1 cellular context compared by ENCODE assay signal in the genomic region with DNA sequence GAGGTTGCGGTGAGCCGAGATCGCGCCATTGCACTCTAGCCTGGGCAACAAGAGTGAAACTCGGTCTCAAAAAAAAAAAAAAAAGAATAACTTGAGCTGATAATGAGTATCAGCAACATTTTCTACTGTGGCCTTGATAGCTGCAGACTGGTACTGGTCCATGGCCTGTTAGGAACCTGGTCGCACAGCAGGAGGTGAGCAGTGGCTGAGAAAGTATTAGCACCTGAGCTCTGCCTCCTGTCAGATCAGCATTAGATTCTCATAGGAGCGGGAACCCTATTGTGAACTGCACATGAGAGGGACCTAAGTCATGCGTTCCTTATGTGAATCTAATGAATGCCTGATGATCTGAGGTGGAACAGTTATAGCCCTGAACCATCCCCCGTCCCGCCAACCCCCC.
TF ChIP-seq lines count a peak whose summit lies in the region.

No MANE protein-coding gene starts in this region.

TF ChIP-seq in WTC11, 78 proteins besides CTCF, POLR2A, EP300 and RAD21 (continued from another document):
- TF ChIP-seq ZNF532 (CRISPR knock-in tag; IDR thresholded peaks at IDR 0.05; ENCODE audit: borderline replicate concordance) = no peak
- TF ChIP-seq, protein P1, sequence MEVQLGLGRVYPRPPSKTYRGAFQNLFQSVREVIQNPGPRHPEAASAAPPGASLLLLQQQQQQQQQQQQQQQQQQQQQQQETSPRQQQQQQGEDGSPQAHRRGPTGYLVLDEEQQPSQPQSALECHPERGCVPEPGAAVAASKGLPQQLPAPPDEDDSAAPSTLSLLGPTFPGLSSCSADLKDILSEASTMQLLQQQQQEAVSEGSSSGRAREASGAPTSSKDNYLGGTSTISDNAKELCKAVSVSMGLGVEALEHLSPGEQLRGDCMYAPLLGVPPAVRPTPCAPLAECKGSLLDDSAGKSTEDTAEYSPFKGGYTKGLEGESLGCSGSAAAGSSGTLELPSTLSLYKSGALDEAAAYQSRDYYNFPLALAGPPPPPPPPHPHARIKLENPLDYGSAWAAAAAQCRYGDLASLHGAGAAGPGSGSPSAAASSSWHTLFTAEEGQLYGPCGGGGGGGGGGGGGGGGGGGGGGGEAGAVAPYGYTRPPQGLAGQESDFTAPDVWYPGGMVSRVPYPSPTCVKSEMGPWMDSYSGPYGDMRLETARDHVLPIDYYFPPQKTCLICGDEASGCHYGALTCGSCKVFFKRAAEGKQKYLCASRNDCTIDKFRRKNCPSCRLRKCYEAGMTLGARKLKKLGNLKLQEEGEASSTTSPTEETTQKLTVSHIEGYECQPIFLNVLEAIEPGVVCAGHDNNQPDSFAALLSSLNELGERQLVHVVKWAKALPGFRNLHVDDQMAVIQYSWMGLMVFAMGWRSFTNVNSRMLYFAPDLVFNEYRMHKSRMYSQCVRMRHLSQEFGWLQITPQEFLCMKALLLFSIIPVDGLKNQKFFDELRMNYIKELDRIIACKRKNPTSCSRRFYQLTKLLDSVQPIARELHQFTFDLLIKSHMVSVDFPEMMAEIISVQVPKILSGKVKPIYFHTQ (CRISPR knock-in tag; IDR thresholded peaks at IDR 0.05) = no peak
- no peak for TF ChIP-seq FOXK1 (CRISPR knock-in tag; IDR thresholded peaks at IDR 0.05)
- no peak for TF ChIP-seq ZNF671 (CRISPR knock-in tag; IDR thresholded peaks at IDR 0.05)
- no peak for TF ChIP-seq JUN (CRISPR knock-in tag; IDR thresholded peaks at IDR 0.05)
- TF ChIP-seq KAT7 (CRISPR knock-in tag; IDR thresholded peaks at IDR 0.05; ENCODE audit: borderline replicate concordance) = no peak
